14 cellular contexts compared by ENCODE assay signal in genomic region chr6:150177260-150178246, GRCh38. TPM values are rescaled to one million over a fixed set of nuclear protein-coding genes. Genes with fewer than 3 reads are reported as not detected.
DNase-seq lines count a peak whose midpoint lies in the region; ATAC-seq and TF ChIP-seq lines count a peak whose summit lies in the region.
"Had no signal": no experiment of that assay in that cellular context is flagged by ENCODE, and none has a peak within 500 bp of the region (broad histone marks: within the 10 kb centered on the region; RNA-seq: fewer than 3 reads in every experiment).

No MANE protein-coding gene starts in this region.

- ATAC-seq in body of pancreas = peak; percentile 59
- ATAC-seq in GM19397 (IDR thresholded peaks at IDR 0.05; ENCODE audit: unreplicated experiment) = no peak
- ATAC-seq: GM12878 had no signal

- H3K27me3 ChIP-seq in body of pancreas = no peaks in the 10 kb centered on the region

- no peak overlapping the region for H3K4me3 ChIP-seq in body of pancreas
- H3K4me3 ChIP-seq: GM12878 had no signal

- TF ChIP-seq CTCF in body of pancreas (IDR thresholded peaks at IDR 0.05) = no peak

- DNase-seq in NCI-H146 (lab: John Stamatoyannopoulos, UW) (peak; percentile 37), NCI-H146 treated with DMSO at 0.1 percent for 48 hours (lab: John Stamatoyannopoulos, UW; ENCODE audit: unreplicated experiment) (no peak), body of pancreas (peak in 3 of 4 donors; percentile 24 to 51 (median 51)), kidney glomerular epithelial cell (lab: John Stamatoyannopoulos, UW) (peak; percentile 90), smooth muscle cell of the brain vasculature (ENCODE audit: low read depth, low spot score) (peak; percentile 10), NCI-H510A treated with DMSO at 0.1 percent for 48 hours (lab: John Stamatoyannopoulos, UW) (no peak), KBM-7 (no peak)
- DNase-seq: activated T-cell treated with anti-CD3 and anti-CD28 coated beads, Interleukin-2, amount 50 U/mL, for 24 hours; aorta; SK-N-SH; stimulated activated CD4-positive, alpha-beta T cell treated with anti-CD3 and anti-CD28 coated beads, Interleukin-4, amount 100 ng/mL, for 24 hours had no signal

- H3K36me3 ChIP-seq in body of pancreas (replicated peaks in 1 of 2; ENCODE audit: insufficient read depth in 1 of 2, low read depth in 2 of 2) = no peaks in the 10 kb centered on the region

- in situ Hi-C loops in KBM-7 (cut with MboI; ENCODE audit: low pct_unique_long_range_greater_than_20kb, low sequenced_read_pairs) = no loop called here

- H3K27ac ChIP-seq in body of pancreas = peak overlapping the region in 1 of 4 donors; percentile 15

- intact Hi-C loops in body of pancreas (cut with DNase I) = no loop called here

- 68 to 78% methylated on average over 8 to 20 of the region's 20 CpGs for WGBS in body of pancreas, 2 donors

- H3K4me1 ChIP-seq in body of pancreas = peaks cover 10% of the 10 kb centered on the region

- no peak for TF ChIP-seq POLR2A in body of pancreas (IDR thresholded peaks at IDR 0.05)

- H3K9me3 ChIP-seq in body of pancreas = no peaks in the 10 kb centered on the region
- H3K9me3 ChIP-seq: SK-N-SH had no signal

RNA-seq across cellular contexts. Expression of gene PPP1R14C, which starts 34.7 kb away (rescaled TPM):
- total RNA-seq in body of pancreas = under 1 TPM; 0.26 to 0.33 TPM
- total RNA-seq: GM12878, LHCN-M2 had no signal

Comparison
In these comparisons a context has a peak if more than half of its experiments do, and no peak if none do; other contexts are left out.
1. DNase-seq: peak in NCI-H146 (single experiment), body of pancreas (3 of 4), kidney glomerular epithelial cell (single experiment) and smooth muscle cell of the brain vasculature (single experiment); none in NCI-H146 treated with DMSO at 0.1 percent for 48 hours (single experiment), NCI-H510A treated with DMSO at 0.1 percent for 48 hours (single experiment) and KBM-7 (single experiment).